In the genomic region with DNA sequence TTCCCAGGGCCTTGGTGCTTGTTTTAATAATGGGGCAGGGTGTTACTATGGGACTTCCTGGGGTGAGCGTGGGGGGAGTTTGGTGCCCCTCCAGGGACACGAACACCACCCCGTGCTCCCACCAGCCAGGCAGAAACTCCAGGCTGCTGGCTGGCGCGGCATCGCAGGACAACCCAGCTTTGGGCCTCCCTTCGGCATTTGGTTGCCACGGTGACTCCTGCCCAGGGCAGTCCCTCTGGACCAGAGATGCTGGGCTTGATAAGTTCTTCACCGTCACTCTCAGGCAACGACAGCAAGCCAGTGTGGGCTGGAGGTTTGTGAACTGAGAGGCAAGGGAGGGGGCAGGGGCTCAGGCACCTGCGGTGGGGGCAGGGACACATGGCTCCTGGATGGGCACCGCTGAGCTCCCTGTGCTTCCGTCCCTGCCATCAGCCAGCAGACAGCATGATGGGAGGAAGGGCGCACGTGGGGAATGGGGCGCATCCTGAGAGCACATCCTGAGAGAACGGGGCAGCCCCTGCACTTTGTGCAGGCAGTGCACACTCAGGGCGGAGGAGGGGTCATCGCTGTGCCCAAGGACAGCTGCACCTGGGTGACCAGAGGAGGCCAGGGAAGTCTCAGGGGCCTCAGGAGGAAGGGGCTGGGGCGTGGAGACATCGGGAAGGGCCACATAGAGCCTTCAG, we compare ENCODE assay signal across 9 cellular contexts.
A peak's percentile ranks its signal among the peaks of the same experiment; 100 is the strongest.
DNase-seq lines count a peak whose midpoint lies in the region; ATAC-seq lines count a peak whose summit lies in the region.
"Had no signal": no experiment of that assay in that cellular context is flagged by ENCODE, and none has a peak within 500 bp of the region (broad histone marks: within the 10 kb centered on the region; RNA-seq: fewer than 3 reads in every experiment).

No MANE protein-coding gene starts in this region.

- DNase-seq in left kidney (ENCODE audit: low read depth, low spot score) = peak; percentile 74
- DNase-seq in CD8-positive, alpha-beta memory T cell = no peak
- DNase-seq in stimulated activated naive CD4-positive, alpha-beta T cell treated with Interleukin-2 at 50 U/mL for 16 hours (lab: John Stamatoyannopoulos, UW) = no peak

- H3K36me3 ChIP-seq in BLaER1 treated with 17β-estradiol and CSF1 and Interleukin-3, amounts not matched to agents 10 nM and 100 nM = peaks cover 0 to 9% (median 0%) of the 10 kb centered on the region in 11 experiments; a peak in 4 of 22 replicates
- no peaks in the 10 kb centered on the region for H3K36me3 ChIP-seq in CD8-positive, alpha-beta memory T cell (ENCODE audit: insufficient read depth, low read length)

- ATAC-seq in GM21723 (IDR thresholded peaks at IDR 0.05; ENCODE audit: unreplicated experiment) (peak; percentile 11), GM18907 (IDR thresholded peaks at IDR 0.05; ENCODE audit: unreplicated experiment) (no peak), GM19023 (IDR thresholded peaks at IDR 0.05; ENCODE audit: unreplicated experiment) (no peak)

- H3K4me3 Mint-ChIP-seq in CD8-positive, alpha-beta memory T cell = no peak overlapping the region

- H3K36me3 Mint-ChIP-seq in CD8-positive, alpha-beta memory T cell = peaks cover 0 to 1% (median 0%) of the 10 kb centered on the region in 3 donors

- POLR2A ChIA-PET in CD8-positive, alpha-beta memory T cell (lab: Charles Lee) = interaction anchor here (0.5 to 1.5 kb wide), 4 partner anchors 14 to 278 kb away, joined by 3 to 5 read pairs (median 3); a partner anchor contains a TSS

- H3K4me1 Mint-ChIP-seq in CD8-positive, alpha-beta memory T cell = peaks cover 13 to 14% (median 14%) of the 10 kb centered on the region in 3 donors

- H3K4me3 ChIP-seq in BLaER1 treated with 17β-estradiol and CSF1 and Interleukin-3, amounts not matched to agents 10 nM and 100 nM = peak overlapping the region in 2 of 10 experiments; percentile 1 to 19; a peak in 3 of 20 replicates
- no peak overlapping the region for H3K4me3 ChIP-seq in CD8-positive, alpha-beta memory T cell (ENCODE audit: low read length)
- H3K4me3 ChIP-seq: left lung had no signal

- H3K27ac ChIP-seq in BLaER1 treated with 17β-estradiol and CSF1 and Interleukin-3, amounts not matched to agents 10 nM and 100 nM = peak overlapping the region in 4 of 11 experiments; percentile 14 to 35 (median 26); a peak in 5 of 22 replicates
- peak overlapping the region; percentile 8 for H3K27ac ChIP-seq in angular gyrus (ENCODE audit: low read depth, low read length)
- no peak overlapping the region for H3K27ac ChIP-seq in CD8-positive, alpha-beta memory T cell (ENCODE audit: low read depth, low read length)

- peak overlapping the region in 10 of 11 experiments; percentile 35 to 58 (median 48); a peak in 15 of 22 replicates for H3K9ac ChIP-seq in BLaER1 treated with 17β-estradiol and CSF1 and Interleukin-3, amounts not matched to agents 10 nM and 100 nM

- CTCF ChIA-PET in CD8-positive, alpha-beta memory T cell (lab: Charles Lee) = interaction anchor here (0.6 to 3.0 kb wide), 32 partner anchors 9 to 278 kb away, joined by 3 to 47 read pairs (median 5); a partner anchor contains a TSS

- peaks cover 5 to 56% (median 42%) of the 10 kb centered on the region in 11 experiments; a peak in 21 of 22 replicates for H4K20me1 ChIP-seq in BLaER1 treated with 17β-estradiol and CSF1 and Interleukin-3, amounts not matched to agents 10 nM and 100 nM

- H3K9me3 Mint-ChIP-seq in CD8-positive, alpha-beta memory T cell = no peaks in the 10 kb centered on the region

- peak overlapping the region in 1 of 8 donors; percentile 75 for H3K27ac Mint-ChIP-seq in CD8-positive, alpha-beta memory T cell

- H3K9me3 ChIP-seq in BLaER1 treated with 17β-estradiol and CSF1 and Interleukin-3, amounts not matched to agents 10 nM and 100 nM (replicated peaks in 1 of 11) = peaks cover 0 to 14% (median 6%) of the 10 kb centered on the region in 11 experiments; a peak in 12 of 22 replicates
- no peaks in the 10 kb centered on the region for H3K9me3 ChIP-seq in CD8-positive, alpha-beta memory T cell (ENCODE audit: low read length)
- H3K9me3 ChIP-seq: left lung had no signal

- peaks cover 0 to 10% (median 0%) of the 10 kb centered on the region in 11 experiments; a peak in 3 of 22 replicates for H3K27me3 ChIP-seq in BLaER1 treated with 17β-estradiol and CSF1 and Interleukin-3, amounts not matched to agents 10 nM and 100 nM
- H3K27me3 ChIP-seq in CD8-positive, alpha-beta memory T cell (ENCODE audit: insufficient read depth, low read length, poor library complexity, severe bottlenecking) = peaks cover 5% of the 10 kb centered on the region

- peak overlapping the region; percentile 73 to 94 (median 89) for H3K4me2 ChIP-seq in BLaER1 treated with 17β-estradiol and CSF1 and Interleukin-3, amounts not matched to agents 10 nM and 100 nM

- H3K4me1 ChIP-seq in BLaER1 treated with 17β-estradiol and CSF1 and Interleukin-3, amounts not matched to agents 10 nM and 100 nM = peaks cover 50 to 68% (median 63%) of the 10 kb centered on the region in 10 experiments
- H3K4me1 ChIP-seq in CD8-positive, alpha-beta memory T cell (ENCODE audit: insufficient read depth, low read length) = peaks cover 7% of the 10 kb centered on the region

- peaks cover 3 to 7% of the 10 kb centered on the region in 2 donors for H3K27me3 Mint-ChIP-seq in CD8-positive, alpha-beta memory T cell
